Comparison of ENCODE assay signal across 8 cellular contexts in the genomic region with DNA sequence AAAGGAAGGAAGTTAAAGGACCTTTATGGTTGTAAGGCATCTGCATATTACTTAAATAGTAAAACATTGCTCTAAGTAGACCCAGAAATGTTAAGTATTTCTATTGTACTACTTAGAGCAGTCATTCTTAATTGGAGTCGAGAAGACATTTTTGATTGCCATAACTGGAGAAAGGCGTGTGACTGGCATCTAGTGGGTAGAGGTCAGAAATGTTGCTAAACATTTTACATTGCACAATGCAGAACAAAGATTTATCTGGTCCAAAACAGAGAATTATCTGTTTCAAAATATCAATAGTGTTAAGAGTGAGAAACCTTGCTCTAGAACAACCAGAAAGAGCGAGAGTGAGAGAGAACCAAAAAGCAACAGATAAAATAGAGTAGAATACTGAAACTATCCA. TPM values are rescaled to one million over a fixed set of nuclear protein-coding genes. Genes with fewer than 3 reads are reported as not detected.
DNase-seq lines count a peak whose midpoint lies in the region; ATAC-seq and TF ChIP-seq lines count a peak whose summit lies in the region.

No MANE protein-coding gene starts in this region.

- no peaks in the 10 kb centered on the region for H3K4me1 Mint-ChIP-seq in activated T-helper 1 cell treated with anti-CD3 and anti-CD28 coated beads, Interleukin-12 subunit alpha, Interleukin-12 subunit beta, Interleukin-2, Interleukin-4 antibody, amounts not matched to agents 30 ng/mL and 10 ng/mL and 1 ng/mL, durations not matched to agents 14 hours and 24 hours and 36 hours (ENCODE audit: low read depth)

- intact Hi-C loops in activated T-helper 1 cell treated with anti-CD3 and anti-CD28 coated beads, Interleukin-12 subunit alpha, Interleukin-12 subunit beta, Interleukin-2, Interleukin-4 antibody, amounts not matched to agents 30 ng/mL and 10 ng/mL and 1 ng/mL, durations not matched to agents 14 hours and 24 hours and 36 hours (cut with micrococcal nuclease): loop anchor here (1.0 kb wide), 1 partner anchor 164 kb away; no protein-coding TSS in a partner anchor

- TF ChIP-seq CTCF in AG09309 (IDR thresholded peaks at IDR 0.05; ENCODE audit: control insufficient read depth, insufficient read depth, low read depth, low read length, missing control alignments): peak; percentile 42
- peak; percentile 30; the same call in 1 of the 3 replicates for TF ChIP-seq CTCF in GM12872 (IDR thresholded peaks at IDR 0.05; ENCODE audit: insufficient read depth, low read depth, low read length)

- H3K4me3 ChIP-seq in AG09309 (ENCODE audit: control insufficient read depth, low read depth, low read length): no peak overlapping the region

- H3K9me3 Mint-ChIP-seq in activated T-helper 1 cell treated with anti-CD3 and anti-CD28 coated beads, Interleukin-12 subunit alpha, Interleukin-12 subunit beta, Interleukin-2, Interleukin-4 antibody, amounts not matched to agents 30 ng/mL and 10 ng/mL and 1 ng/mL, durations not matched to agents 14 hours and 24 hours and 36 hours: no peaks in the 10 kb centered on the region

- DNase-seq in AG09309 (ENCODE audit: low read depth): no peak
- DNase-seq in T-helper 9 cell: peak; percentile 12
- peak; percentile 32 for DNase-seq in inferior parietal cortex (ENCODE audit: extremely low spot score)
- DNase-seq in UCSD-AML1 (lab: John Stamatoyannopoulos, UW; ENCODE audit: unreplicated experiment): no peak
- no peak for DNase-seq in activated T-helper 1 cell treated with anti-CD3 and anti-CD28 coated beads, Interleukin-12 subunit alpha, Interleukin-12 subunit beta, Interleukin-2, Interleukin-4 antibody, amounts not matched to agents 30 ng/mL and 10 ng/mL and 1 ng/mL, durations not matched to agents 14 hours and 24 hours and 36 hours (ENCODE audit: low spot score)
- no peak for DNase-seq in stimulated activated CD4-positive, alpha-beta T cell treated with anti-CD3 and anti-CD28 coated beads, Interleukin-1b, Interleukin-23, amount 100 ng/mL, for 48 hours

- no peak for ATAC-seq in GM18502 (IDR thresholded peaks at IDR 0.05; ENCODE audit: poor library complexity, unreplicated experiment)

- H3K36me3 Mint-ChIP-seq in activated T-helper 1 cell treated with anti-CD3 and anti-CD28 coated beads, Interleukin-12 subunit alpha, Interleukin-12 subunit beta, Interleukin-2, Interleukin-4 antibody, amounts not matched to agents 30 ng/mL and 10 ng/mL and 1 ng/mL, durations not matched to agents 14 hours and 24 hours and 36 hours (ENCODE audit: low read depth): no peaks in the 10 kb centered on the region

- peaks cover 3% of the 10 kb centered on the region for H3K27me3 Mint-ChIP-seq in activated T-helper 1 cell treated with anti-CD3 and anti-CD28 coated beads, Interleukin-12 subunit alpha, Interleukin-12 subunit beta, Interleukin-2, Interleukin-4 antibody, amounts not matched to agents 30 ng/mL and 10 ng/mL and 1 ng/mL, durations not matched to agents 14 hours and 24 hours and 36 hours (ENCODE audit: insufficient read depth)

- H3K27ac Mint-ChIP-seq in activated T-helper 1 cell treated with anti-CD3 and anti-CD28 coated beads, Interleukin-12 subunit alpha, Interleukin-12 subunit beta, Interleukin-2, Interleukin-4 antibody, amounts not matched to agents 30 ng/mL and 10 ng/mL and 1 ng/mL, durations not matched to agents 14 hours and 24 hours and 36 hours: no peak overlapping the region

- no peak overlapping the region for H3K4me3 Mint-ChIP-seq in activated T-helper 1 cell treated with anti-CD3 and anti-CD28 coated beads, Interleukin-12 subunit alpha, Interleukin-12 subunit beta, Interleukin-2, Interleukin-4 antibody, amounts not matched to agents 30 ng/mL and 10 ng/mL and 1 ng/mL, durations not matched to agents 14 hours and 24 hours and 36 hours

RNA-seq across cellular contexts. Expression of a gene that starts 23.3 kb away (rescaled TPM):
- 58.6 and 62.1 TPM in 2 replicates for total RNA-seq in activated T-helper 1 cell treated with anti-CD3 and anti-CD28 coated beads, Interleukin-12 subunit alpha, Interleukin-12 subunit beta, Interleukin-2, Interleukin-4 antibody, amounts not matched to agents 30 ng/mL and 10 ng/mL and 1 ng/mL, durations not matched to agents 14 hours and 24 hours and 36 hours

Comparison
In these comparisons a context has a peak if more than half of its experiments do, and no peak if none do; other contexts are left out.
1. DNase-seq: peak in T-helper 9 cell (single experiment) and inferior parietal cortex (single experiment); none in AG09309 (single experiment), UCSD-AML1 (single experiment), activated T-helper 1 cell treated with anti-CD3 and anti-CD28 coated beads, Interleukin-12 subunit alpha, Interleukin-12 subunit beta, Interleukin-2, Interleukin-4 antibody, amounts not matched to agents 30 ng/mL and 10 ng/mL and 1 ng/mL, durations not matched to agents 14 hours and 24 hours and 36 hours (single experiment) and stimulated activated CD4-positive, alpha-beta T cell treated with anti-CD3 and anti-CD28 coated beads, Interleukin-1b, Interleukin-23, amount 100 ng/mL, for 48 hours (single experiment).